ENCODE assay signal across 1 cellular context in the genomic region with DNA sequence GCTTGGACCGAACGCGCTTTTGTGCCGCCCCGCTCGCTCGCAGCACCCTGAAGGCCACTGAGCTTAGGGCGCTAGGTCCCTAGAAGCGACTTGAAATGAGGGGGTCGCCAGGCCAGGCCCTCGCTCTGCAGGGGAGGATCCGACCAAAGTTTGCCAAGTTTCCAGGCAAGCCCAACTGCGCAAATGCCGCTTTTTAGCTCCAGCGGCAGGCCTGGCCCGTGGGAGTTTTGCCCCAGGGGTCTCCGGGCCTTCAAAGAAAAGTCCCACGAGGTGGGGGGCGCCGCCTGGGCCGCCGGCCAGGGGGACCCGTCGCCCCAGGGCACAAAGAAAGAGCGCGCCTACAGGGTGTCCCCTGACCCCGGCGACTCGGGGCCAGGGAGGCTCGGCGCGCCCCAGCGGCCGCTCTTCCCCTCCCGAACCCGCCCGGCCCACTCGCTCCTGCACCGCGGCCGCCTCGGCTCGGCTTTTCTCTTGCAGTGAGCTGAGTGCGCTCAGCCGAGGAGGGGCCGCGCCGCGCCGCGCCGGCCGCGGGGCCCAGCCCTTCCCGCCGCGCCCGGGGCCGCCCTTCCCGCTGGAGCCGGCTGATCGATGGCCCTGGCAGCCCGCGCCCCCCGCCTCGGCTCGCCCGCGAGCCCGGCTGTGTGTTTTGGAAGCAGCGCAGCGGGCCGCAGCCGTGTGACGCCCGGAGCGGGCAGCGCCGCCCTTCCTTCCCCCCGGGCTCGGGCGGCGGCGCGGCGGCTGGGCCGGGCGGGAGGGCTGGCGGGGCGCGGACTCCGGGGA.
TF ChIP-seq lines count a peak whose summit lies in the region.

No MANE protein-coding gene starts in this region.

TF ChIP-seq in GM12878, 131 proteins besides CTCF, POLR2A, EP300 and RAD21 (continued from another document):
- TF ChIP-seq, protein P1, sequence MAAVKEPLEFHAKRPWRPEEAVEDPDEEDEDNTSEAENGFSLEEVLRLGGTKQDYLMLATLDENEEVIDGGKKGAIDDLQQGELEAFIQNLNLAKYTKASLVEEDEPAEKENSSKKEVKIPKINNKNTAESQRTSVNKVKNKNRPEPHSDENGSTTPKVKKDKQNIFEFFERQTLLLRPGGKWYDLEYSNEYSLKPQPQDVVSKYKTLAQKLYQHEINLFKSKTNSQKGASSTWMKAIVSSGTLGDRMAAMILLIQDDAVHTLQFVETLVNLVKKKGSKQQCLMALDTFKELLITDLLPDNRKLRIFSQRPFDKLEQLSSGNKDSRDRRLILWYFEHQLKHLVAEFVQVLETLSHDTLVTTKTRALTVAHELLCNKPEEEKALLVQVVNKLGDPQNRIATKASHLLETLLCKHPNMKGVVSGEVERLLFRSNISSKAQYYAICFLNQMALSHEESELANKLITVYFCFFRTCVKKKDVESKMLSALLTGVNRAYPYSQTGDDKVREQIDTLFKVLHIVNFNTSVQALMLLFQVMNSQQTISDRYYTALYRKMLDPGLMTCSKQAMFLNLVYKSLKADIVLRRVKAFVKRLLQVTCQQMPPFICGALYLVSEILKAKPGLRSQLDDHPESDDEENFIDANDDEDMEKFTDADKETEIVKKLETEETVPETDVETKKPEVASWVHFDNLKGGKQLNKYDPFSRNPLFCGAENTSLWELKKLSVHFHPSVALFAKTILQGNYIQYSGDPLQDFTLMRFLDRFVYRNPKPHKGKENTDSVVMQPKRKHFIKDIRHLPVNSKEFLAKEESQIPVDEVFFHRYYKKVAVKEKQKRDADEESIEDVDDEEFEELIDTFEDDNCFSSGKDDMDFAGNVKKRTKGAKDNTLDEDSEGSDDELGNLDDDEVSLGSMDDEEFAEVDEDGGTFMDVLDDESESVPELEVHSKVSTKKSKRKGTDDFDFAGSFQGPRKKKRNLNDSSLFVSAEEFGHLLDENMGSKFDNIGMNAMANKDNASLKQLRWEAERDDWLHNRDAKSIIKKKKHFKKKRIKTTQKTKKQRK (IDR thresholded peaks at IDR 0.05; ENCODE audit: low read depth, low read length): no peak
- TF ChIP-seq PAX5 (IDR thresholded peaks at IDR 0.05; ENCODE audit: borderline replicate concordance, low read depth, low read length): no peak
- no peak for TF ChIP-seq CBFB (IDR thresholded peaks at IDR 0.05; ENCODE audit: low read depth)
- TF ChIP-seq FOXK2 (IDR thresholded peaks at IDR 0.05): no peak
- no peak for TF ChIP-seq NBN (IDR thresholded peaks at IDR 0.05)
- no peak for TF ChIP-seq IRF4 (IDR thresholded peaks at IDR 0.05; ENCODE audit: low read depth, low read length)
- no peak for TF ChIP-seq HDAC2 (IDR thresholded peaks at IDR 0.05)
- no peak for TF ChIP-seq NRF1 (conservative IDR thresholded peaks at IDR 0.05; ENCODE audit: low read depth, low read length)
- TF ChIP-seq, protein P2, sequence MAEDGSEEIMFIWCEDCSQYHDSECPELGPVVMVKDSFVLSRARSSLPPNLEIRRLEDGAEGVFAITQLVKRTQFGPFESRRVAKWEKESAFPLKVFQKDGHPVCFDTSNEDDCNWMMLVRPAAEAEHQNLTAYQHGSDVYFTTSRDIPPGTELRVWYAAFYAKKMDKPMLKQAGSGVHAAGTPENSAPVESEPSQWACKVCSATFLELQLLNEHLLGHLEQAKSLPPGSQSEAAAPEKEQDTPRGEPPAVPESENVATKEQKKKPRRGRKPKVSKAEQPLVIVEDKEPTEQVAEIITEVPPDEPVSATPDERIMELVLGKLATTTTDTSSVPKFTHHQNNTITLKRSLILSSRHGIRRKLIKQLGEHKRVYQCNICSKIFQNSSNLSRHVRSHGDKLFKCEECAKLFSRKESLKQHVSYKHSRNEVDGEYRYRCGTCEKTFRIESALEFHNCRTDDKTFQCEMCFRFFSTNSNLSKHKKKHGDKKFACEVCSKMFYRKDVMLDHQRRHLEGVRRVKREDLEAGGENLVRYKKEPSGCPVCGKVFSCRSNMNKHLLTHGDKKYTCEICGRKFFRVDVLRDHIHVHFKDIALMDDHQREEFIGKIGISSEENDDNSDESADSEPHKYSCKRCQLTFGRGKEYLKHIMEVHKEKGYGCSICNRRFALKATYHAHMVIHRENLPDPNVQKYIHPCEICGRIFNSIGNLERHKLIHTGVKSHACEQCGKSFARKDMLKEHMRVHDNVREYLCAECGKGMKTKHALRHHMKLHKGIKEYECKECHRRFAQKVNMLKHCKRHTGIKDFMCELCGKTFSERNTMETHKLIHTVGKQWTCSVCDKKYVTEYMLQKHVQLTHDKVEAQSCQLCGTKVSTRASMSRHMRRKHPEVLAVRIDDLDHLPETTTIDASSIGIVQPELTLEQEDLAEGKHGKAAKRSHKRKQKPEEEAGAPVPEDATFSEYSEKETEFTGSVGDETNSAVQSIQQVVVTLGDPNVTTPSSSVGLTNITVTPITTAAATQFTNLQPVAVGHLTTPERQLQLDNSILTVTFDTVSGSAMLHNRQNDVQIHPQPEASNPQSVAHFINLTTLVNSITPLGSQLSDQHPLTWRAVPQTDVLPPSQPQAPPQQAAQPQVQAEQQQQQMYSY (CRISPR knock-in tag; IDR thresholded peaks at IDR 0.05): no peak
- TF ChIP-seq, protein P3, sequence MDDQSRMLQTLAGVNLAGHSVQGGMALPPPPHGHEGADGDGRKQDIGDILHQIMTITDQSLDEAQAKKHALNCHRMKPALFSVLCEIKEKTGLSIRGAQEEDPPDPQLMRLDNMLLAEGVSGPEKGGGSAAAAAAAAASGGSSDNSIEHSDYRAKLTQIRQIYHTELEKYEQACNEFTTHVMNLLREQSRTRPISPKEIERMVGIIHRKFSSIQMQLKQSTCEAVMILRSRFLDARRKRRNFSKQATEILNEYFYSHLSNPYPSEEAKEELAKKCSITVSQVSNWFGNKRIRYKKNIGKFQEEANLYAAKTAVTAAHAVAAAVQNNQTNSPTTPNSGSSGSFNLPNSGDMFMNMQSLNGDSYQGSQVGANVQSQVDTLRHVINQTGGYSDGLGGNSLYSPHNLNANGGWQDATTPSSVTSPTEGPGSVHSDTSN (IDR thresholded peaks at IDR 0.05; ENCODE audit: insufficient replicate concordance, low read depth, low read length): no peak
- TF ChIP-seq, protein P4, sequence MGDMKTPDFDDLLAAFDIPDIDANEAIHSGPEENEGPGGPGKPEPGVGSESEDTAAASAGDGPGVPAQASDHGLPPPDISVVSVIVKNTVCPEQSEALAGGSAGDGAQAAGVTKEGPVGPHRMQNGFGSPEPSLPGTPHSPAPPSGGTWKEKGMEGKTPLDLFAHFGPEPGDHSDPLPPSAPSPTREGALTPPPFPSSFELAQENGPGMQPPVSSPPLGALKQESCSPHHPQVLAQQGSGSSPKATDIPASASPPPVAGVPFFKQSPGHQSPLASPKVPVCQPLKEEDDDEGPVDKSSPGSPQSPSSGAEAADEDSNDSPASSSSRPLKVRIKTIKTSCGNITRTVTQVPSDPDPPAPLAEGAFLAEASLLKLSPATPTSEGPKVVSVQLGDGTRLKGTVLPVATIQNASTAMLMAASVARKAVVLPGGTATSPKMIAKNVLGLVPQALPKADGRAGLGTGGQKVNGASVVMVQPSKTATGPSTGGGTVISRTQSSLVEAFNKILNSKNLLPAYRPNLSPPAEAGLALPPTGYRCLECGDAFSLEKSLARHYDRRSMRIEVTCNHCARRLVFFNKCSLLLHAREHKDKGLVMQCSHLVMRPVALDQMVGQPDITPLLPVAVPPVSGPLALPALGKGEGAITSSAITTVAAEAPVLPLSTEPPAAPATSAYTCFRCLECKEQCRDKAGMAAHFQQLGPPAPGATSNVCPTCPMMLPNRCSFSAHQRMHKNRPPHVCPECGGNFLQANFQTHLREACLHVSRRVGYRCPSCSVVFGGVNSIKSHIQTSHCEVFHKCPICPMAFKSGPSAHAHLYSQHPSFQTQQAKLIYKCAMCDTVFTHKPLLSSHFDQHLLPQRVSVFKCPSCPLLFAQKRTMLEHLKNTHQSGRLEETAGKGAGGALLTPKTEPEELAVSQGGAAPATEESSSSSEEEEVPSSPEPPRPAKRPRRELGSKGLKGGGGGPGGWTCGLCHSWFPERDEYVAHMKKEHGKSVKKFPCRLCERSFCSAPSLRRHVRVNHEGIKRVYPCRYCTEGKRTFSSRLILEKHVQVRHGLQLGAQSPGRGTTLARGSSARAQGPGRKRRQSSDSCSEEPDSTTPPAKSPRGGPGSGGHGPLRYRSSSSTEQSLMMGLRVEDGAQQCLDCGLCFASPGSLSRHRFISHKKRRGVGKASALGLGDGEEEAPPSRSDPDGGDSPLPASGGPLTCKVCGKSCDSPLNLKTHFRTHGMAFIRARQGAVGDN (IDR thresholded peaks at IDR 0.05): no peak
- TF ChIP-seq CHD4 (IDR thresholded peaks at IDR 0.05): no peak
- TF ChIP-seq JUND (IDR thresholded peaks at IDR 0.05; ENCODE audit: low read depth, low read length): no peak
- no peak for TF ChIP-seq SIX5 (IDR thresholded peaks at IDR 0.05; ENCODE audit: low read depth, low read length, severe bottlenecking)
TF ChIP-seq in GM12878: peak in this region for 10.
